Comparison of ENCODE assay signal across 1 cellular context in the genomic region with DNA sequence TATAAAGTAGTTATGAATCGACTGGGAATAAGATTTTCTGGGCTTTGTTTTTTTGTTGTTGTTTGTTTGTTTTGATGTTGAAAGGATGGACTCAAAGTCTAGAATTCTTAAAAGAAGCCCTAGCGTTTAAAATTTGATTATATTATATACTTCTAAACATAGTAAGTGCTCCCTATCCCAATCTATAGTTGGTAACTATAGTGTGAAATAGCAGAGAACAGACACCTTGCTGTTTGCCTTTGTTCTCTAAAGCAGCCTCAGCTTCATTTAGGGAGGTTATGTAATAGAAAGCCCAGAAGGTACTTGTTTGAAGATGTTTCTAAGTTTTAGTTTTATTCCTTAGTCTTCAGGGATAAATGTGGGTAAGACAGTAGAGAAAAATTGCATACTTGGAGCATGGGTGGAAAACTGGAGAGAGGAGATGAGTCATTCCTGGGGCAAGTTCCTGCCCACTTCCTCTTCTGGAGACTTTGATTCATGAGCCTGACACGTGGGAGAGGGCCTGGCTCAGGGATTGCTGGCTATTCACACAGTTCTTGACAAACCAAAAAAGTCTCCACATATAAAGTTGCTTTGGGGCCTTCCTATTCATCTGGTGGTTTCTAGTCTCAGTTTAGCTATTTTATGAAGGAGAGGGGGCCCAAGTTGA.
TF ChIP-seq lines count a peak whose summit lies in the region.

No MANE protein-coding gene starts in this region.

TF ChIP-seq in HepG2, 621 proteins besides CTCF, POLR2A, EP300 and RAD21 (continued from another document and continues in another):
- TF ChIP-seq ZBTB49 (CRISPR knock-in tag; IDR thresholded peaks at IDR 0.05; ENCODE audit: borderline replicate concordance) (no peak), GLI4 (CRISPR knock-in tag; IDR thresholded peaks at IDR 0.05; ENCODE audit: borderline replicate concordance) (no peak), SRSF9 (IDR thresholded peaks at IDR 0.05; ENCODE audit: borderline replicate concordance, insufficient read depth, low read depth, low read length, poor library complexity, severe bottlenecking) (no peak), KAT2B (IDR thresholded peaks at IDR 0.05; ENCODE audit: borderline replicate concordance, low read depth, low read length) (no peak), ZNF256 (CRISPR knock-in tag; conservative IDR thresholded peaks at IDR 0.05) (no peak), ZNF501 (CRISPR knock-in tag; IDR thresholded peaks at IDR 0.05) (no peak), ZNF329 (CRISPR knock-in tag; IDR thresholded peaks at IDR 0.05; ENCODE audit: low read depth) (no peak), ZBTB44 (CRISPR knock-in tag; IDR thresholded peaks at IDR 0.05) (no peak), ZNF891 (CRISPR knock-in tag; IDR thresholded peaks at IDR 0.05) (no peak), ZNF503 (CRISPR knock-in tag; IDR thresholded peaks at IDR 0.05) (no peak), ZNF354B (CRISPR knock-in tag; IDR thresholded peaks at IDR 0.05) (no peak), REL (CRISPR knock-in tag; conservative IDR thresholded peaks at IDR 0.05) (no peak), MEF2D (CRISPR knock-in tag; IDR thresholded peaks at IDR 0.05) (peak; percentile 35; the same call in 1 of the 2 replicates), ISL2 (CRISPR knock-in tag; IDR thresholded peaks at IDR 0.05) (0 out of 2 replicates have a peak, but pooled peaks have one; percentile 54), ZNF430 (CRISPR knock-in tag; IDR thresholded peaks at IDR 0.05) (peak; percentile 85; the same call in 1 of the 2 replicates), BATF2 (CRISPR knock-in tag; IDR thresholded peaks at IDR 0.05) (no peak), ZNF605 (CRISPR knock-in tag; IDR thresholded peaks at IDR 0.05) (peak; percentile 55), ELF3 (CRISPR knock-in tag; IDR thresholded peaks at IDR 0.05) (peak; percentile 99), SNAPC2 (CRISPR knock-in tag; IDR thresholded peaks at IDR 0.05) (0 out of 2 replicates have a peak, but pooled peaks have one; percentile 24), KDM5B (CRISPR knock-in tag; IDR thresholded peaks at IDR 0.05; ENCODE audit: borderline replicate concordance) (no peak), ZNF788 (CRISPR knock-in tag; IDR thresholded peaks at IDR 0.05; ENCODE audit: borderline replicate concordance) (no peak), SALL1 (CRISPR knock-in tag; IDR thresholded peaks at IDR 0.05) (peak; percentile 87), KLF11 (CRISPR knock-in tag; IDR thresholded peaks at IDR 0.05) (0 out of 2 replicates have a peak, but pooled peaks have one; percentile 35), ZBTB2 (CRISPR knock-in tag; IDR thresholded peaks at IDR 0.05; ENCODE audit: low read depth) (no peak), GABPB1 (CRISPR knock-in tag; IDR thresholded peaks at IDR 0.05) (peak; percentile 69; the same call in 1 of the 2 replicates), NR3C1 (CRISPR knock-in tag; IDR thresholded peaks at IDR 0.05) (no peak), ZNF251 (CRISPR knock-in tag; IDR thresholded peaks at IDR 0.05) (no peak), EZH2 (conservative IDR thresholded peaks at IDR 0.05; ENCODE audit: low read depth, low read length) (no peak), ZNF263 (CRISPR knock-in tag; IDR thresholded peaks at IDR 0.05) (peak; percentile 62; the same call in 1 of the 2 replicates), ZNF564 (CRISPR knock-in tag; IDR thresholded peaks at IDR 0.05) (peak; percentile 39; the same call in 1 of the 2 replicates), MTF2 (CRISPR knock-in tag; IDR thresholded peaks at IDR 0.05; ENCODE audit: borderline replicate concordance) (no peak), TBL1XR1 (IDR thresholded peaks at IDR 0.05; ENCODE audit: borderline replicate concordance, low read length, partially characterized antibody) (no peak), SMYD3 (CRISPR knock-in tag; IDR thresholded peaks at IDR 0.05) (peak; percentile 56; the same call in 1 of the 2 replicates), IRF1 (CRISPR knock-in tag; IDR thresholded peaks at IDR 0.05; ENCODE audit: low read depth) (no peak), ZFP90 (CRISPR knock-in tag; IDR thresholded peaks at IDR 0.05; ENCODE audit: borderline replicate concordance) (no peak), ZNF644 (CRISPR knock-in tag; IDR thresholded peaks at IDR 0.05; ENCODE audit: low read depth) (peak; percentile 96), DRAP1 (CRISPR knock-in tag; IDR thresholded peaks at IDR 0.05) (peak; percentile 56; the same call in 1 of the 2 replicates), ZNF143 (CRISPR knock-in tag; IDR thresholded peaks at IDR 0.05) (no peak)
- TF ChIP-seq, protein P1, sequence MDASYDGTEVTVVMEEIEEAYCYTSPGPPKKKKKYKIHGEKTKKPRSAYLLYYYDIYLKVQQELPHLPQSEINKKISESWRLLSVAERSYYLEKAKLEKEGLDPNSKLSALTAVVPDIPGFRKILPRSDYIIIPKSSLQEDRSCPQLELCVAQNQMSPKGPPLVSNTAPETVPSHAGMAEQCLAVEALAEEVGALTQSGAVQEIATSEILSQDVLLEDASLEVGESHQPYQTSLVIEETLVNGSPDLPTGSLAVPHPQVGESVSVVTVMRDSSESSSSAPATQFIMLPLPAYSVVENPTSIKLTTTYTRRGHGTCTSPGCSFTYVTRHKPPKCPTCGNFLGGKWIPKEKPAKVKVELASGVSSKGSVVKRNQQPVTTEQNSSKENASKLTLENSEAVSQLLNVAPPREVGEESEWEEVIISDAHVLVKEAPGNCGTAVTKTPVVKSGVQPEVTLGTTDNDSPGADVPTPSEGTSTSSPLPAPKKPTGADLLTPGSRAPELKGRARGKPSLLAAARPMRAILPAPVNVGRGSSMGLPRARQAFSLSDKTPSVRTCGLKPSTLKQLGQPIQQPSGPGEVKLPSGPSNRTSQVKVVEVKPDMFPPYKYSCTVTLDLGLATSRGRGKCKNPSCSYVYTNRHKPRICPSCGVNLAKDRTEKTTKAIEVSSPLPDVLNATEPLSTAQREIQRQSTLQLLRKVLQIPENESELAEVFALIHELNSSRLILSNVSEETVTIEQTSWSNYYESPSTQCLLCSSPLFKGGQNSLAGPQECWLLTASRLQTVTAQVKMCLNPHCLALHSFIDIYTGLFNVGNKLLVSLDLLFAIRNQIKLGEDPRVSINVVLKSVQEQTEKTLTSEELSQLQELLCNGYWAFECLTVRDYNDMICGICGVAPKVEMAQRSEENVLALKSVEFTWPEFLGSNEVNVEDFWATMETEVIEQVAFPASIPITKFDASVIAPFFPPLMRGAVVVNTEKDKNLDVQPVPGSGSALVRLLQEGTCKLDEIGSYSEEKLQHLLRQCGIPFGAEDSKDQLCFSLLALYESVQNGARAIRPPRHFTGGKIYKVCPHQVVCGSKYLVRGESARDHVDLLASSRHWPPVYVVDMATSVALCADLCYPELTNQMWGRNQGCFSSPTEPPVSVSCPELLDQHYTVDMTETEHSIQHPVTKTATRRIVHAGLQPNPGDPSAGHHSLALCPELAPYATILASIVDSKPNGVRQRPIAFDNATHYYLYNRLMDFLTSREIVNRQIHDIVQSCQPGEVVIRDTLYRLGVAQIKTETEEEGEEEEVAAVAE (CRISPR knock-in tag; IDR thresholded peaks at IDR 0.05; ENCODE audit: borderline replicate concordance): 0 out of 2 replicates have a peak, but pooled peaks have one; percentile 55
- TF ChIP-seq, protein P2, sequence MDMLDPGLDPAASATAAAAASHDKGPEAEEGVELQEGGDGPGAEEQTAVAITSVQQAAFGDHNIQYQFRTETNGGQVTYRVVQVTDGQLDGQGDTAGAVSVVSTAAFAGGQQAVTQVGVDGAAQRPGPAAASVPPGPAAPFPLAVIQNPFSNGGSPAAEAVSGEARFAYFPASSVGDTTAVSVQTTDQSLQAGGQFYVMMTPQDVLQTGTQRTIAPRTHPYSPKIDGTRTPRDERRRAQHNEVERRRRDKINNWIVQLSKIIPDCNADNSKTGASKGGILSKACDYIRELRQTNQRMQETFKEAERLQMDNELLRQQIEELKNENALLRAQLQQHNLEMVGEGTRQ (IDR thresholded peaks at IDR 0.05; ENCODE audit: low read depth, low read length): peak; percentile 48
- TF ChIP-seq, protein P2 (CRISPR knock-in tag; IDR thresholded peaks at IDR 0.05; ENCODE audit: borderline replicate concordance): peak; percentile 54; the same call in 1 of the 2 replicates
- TF ChIP-seq, protein P3, sequence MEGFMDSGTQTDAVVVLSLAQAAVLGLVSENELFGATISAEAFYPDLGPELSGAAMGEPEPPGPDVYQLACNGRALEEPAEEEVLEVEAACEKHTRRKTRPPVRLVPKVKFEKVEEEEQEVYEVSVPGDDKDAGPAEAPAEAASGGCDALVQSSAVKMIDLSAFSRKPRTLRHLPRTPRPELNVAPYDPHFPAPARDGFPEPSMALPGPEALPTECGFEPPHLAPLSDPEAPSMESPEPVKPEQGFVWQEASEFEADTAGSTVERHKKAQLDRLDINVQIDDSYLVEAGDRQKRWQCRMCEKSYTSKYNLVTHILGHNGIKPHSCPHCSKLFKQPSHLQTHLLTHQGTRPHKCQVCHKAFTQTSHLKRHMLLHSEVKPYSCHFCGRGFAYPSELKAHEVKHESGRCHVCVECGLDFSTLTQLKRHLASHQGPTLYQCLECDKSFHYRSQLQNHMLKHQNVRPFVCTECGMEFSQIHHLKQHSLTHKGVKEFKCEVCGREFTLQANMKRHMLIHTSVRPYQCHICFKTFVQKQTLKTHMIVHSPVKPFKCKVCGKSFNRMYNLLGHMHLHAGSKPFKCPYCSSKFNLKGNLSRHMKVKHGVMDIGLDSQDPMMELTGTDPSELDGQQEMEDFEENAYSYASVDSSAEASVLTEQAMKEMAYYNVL (CRISPR knock-in tag; IDR thresholded peaks at IDR 0.05; ENCODE audit: borderline replicate concordance): no peak
